ENCODE assay signal across 15 cellular contexts in genomic region chr13:90365130-90365529, GRCh38.
DNase-seq lines count a peak whose midpoint lies in the region; ATAC-seq and TF ChIP-seq lines count a peak whose summit lies in the region.
"Had no signal": no experiment of that assay in that cellular context is flagged by ENCODE, and none has a peak within 500 bp of the region (broad histone marks: within the 10 kb centered on the region; RNA-seq: fewer than 3 reads in every experiment).

No MANE protein-coding gene starts in this region.

- H3K9me3 ChIP-seq in BE2C (no peaks in the 10 kb centered on the region), mesenchymal stem cell (ENCODE audit: control insufficient read depth, low read length) (no peaks in the 10 kb centered on the region)
- H3K9me3 ChIP-seq: esophagus muscularis mucosa had no signal

- no peak overlapping the region for H3K4ac ChIP-seq in mesenchymal stem cell (ENCODE audit: low read depth in 1 of 2, low read length in 2 of 2)

- no peak overlapping the region for H3K27ac ChIP-seq in mesenchymal stem cell (ENCODE audit: low read length, poor library complexity, severe bottlenecking)
- H3K27ac ChIP-seq: esophagus muscularis mucosa had no signal

- no peak overlapping the region for H3K23ac ChIP-seq in mesenchymal stem cell (ENCODE audit: low read length in 2 of 2)

- H3K4me2 ChIP-seq in mesenchymal stem cell (ENCODE audit: low read length, poor library complexity, severe bottlenecking), result no peak overlapping the region

- no peaks in the 10 kb centered on the region for H3K36me3 ChIP-seq in BE2C
- no peaks in the 10 kb centered on the region for H3K36me3 ChIP-seq in mesenchymal stem cell (ENCODE audit: control insufficient read depth in 1 of 2, insufficient read depth in 2 of 2, low read depth in 1 of 2, low read length in 2 of 2)
- H3K36me3 ChIP-seq: esophagus muscularis mucosa had no signal

- H3K4me1 ChIP-seq in BE2C, result no peaks in the 10 kb centered on the region
- no peaks in the 10 kb centered on the region for H3K4me1 ChIP-seq in mesenchymal stem cell (ENCODE audit: control insufficient read depth, insufficient read depth, low read depth, low read length)
- H3K4me1 ChIP-seq: esophagus muscularis mucosa had no signal

- no peaks in the 10 kb centered on the region for H3K4me1 Mint-ChIP-seq in brain
- H3K4me1 Mint-ChIP-seq: naive B cell had no signal

- H2BK15ac ChIP-seq in mesenchymal stem cell (ENCODE audit: low read depth, poor library complexity, severe bottlenecking), result no peak overlapping the region

- no peak overlapping the region for H3K27ac Mint-ChIP-seq in brain
- H3K27ac Mint-ChIP-seq: naive B cell had no signal

- ATAC-seq in GM21526 (IDR thresholded peaks at IDR 0.05; ENCODE audit: low FRiP score, unreplicated experiment) (no peak), HG02759 (IDR thresholded peaks at IDR 0.05; ENCODE audit: unreplicated experiment) (no peak)

- no peak overlapping the region for H2AK5ac ChIP-seq in mesenchymal stem cell (ENCODE audit: low read length, severe bottlenecking)

- no peak overlapping the region for H3K9ac ChIP-seq in mesenchymal stem cell (ENCODE audit: low read length)

- no peaks in the 10 kb centered on the region for H3K79me1 ChIP-seq in mesenchymal stem cell (replicated peaks; ENCODE audit: low read length, poor library complexity, severe bottlenecking)

- no peak overlapping the region for H2BK12ac ChIP-seq in mesenchymal stem cell (ENCODE audit: low read length in 2 of 2)

- H2AFZ ChIP-seq in mesenchymal stem cell (ENCODE audit: low read depth, low read length), result no peak overlapping the region

- no peak overlapping the region for H3K4me3 ChIP-seq in BE2C (ENCODE audit: low read depth, low read length)
- H3K4me3 ChIP-seq in mesenchymal stem cell (ENCODE audit: insufficient read depth in 1 of 2, low read depth in 1 of 2, low read length in 2 of 2), result no peak overlapping the region
- H3K4me3 ChIP-seq: esophagus muscularis mucosa had no signal

- no peak overlapping the region for H4K91ac ChIP-seq in mesenchymal stem cell (ENCODE audit: low read length)

- no peaks in the 10 kb centered on the region for H3K36me3 Mint-ChIP-seq in brain
- H3K36me3 Mint-ChIP-seq: naive B cell had no signal

- no CpG with 5 or more reads among the region's 1 CpG for WGBS in mesenchymal stem cell

- TF ChIP-seq CTCF in BE2C (IDR thresholded peaks at IDR 0.05; ENCODE audit: low read depth, low read length) (peak; percentile 46), brain (conservative IDR thresholded peaks at IDR 0.05) (peak; percentile 46 to 60)

- H3K27me3 ChIP-seq in BE2C (no peaks in the 10 kb centered on the region), mesenchymal stem cell (ENCODE audit: control insufficient read depth in 1 of 2, insufficient read depth in 1 of 2, low read length in 2 of 2) (no peaks in the 10 kb centered on the region)
- H3K27me3 ChIP-seq: esophagus muscularis mucosa had no signal

- no peak overlapping the region for H2BK120ac ChIP-seq in mesenchymal stem cell (ENCODE audit: low read depth, low read length)

- no peak overlapping the region for H2BK5ac ChIP-seq in mesenchymal stem cell (ENCODE audit: low read depth, low read length, poor library complexity, severe bottlenecking)

- no peak overlapping the region for H3K14ac ChIP-seq in mesenchymal stem cell (ENCODE audit: low read length in 2 of 2)

- H3K27me3 Mint-ChIP-seq in brain, result no peaks in the 10 kb centered on the region
- H3K27me3 Mint-ChIP-seq: naive B cell had no signal

- H3K18ac ChIP-seq in mesenchymal stem cell (ENCODE audit: low read depth in 1 of 2, low read length in 2 of 2), result no peak overlapping the region

- DNase-seq in BE2C, result no peak
- peak; percentile 19 for DNase-seq in NCI-H69 (lab: John Stamatoyannopoulos, UW)
- peak; percentile 14 for DNase-seq in mesenchymal stem cell
- DNase-seq in T-helper 1 cell, result no peak
- DNase-seq in SIG-M5 (lab: John Stamatoyannopoulos, UW), result no peak
- DNase-seq: activated CD4-positive, alpha-beta T cell treated with anti-CD3 and anti-CD28 coated beads for 48 hours; central memory CD4-positive, alpha-beta T cell; KG1; naive B cell; NCI-H1694; NCI-H82 had no signal

- peaks cover 0 to 4% (median 0%) of the 10 kb centered on the region in 5 experiments for H3K9me3 Mint-ChIP-seq in brain

- H4K8ac ChIP-seq in mesenchymal stem cell (ENCODE audit: low read length), result no peak overlapping the region

- H3K4me3 Mint-ChIP-seq in brain, result no peak overlapping the region
- H3K4me3 Mint-ChIP-seq: naive B cell had no signal

Comparison
In these comparisons a context has a peak if more than half of its experiments do, and no peak if none do; other contexts are left out.
1. DNase-seq: peak in NCI-H69 (single experiment) and mesenchymal stem cell (single experiment); none in BE2C (single experiment), T-helper 1 cell (0 of 5) and SIG-M5 (single experiment).